15 cellular contexts compared by ENCODE assay signal in genomic region chr18:22542400-22542835, GRCh38.
DNase-seq lines count a peak whose midpoint lies in the region; ATAC-seq and TF ChIP-seq lines count a peak whose summit lies in the region.
"Had no signal": no experiment of that assay in that cellular context is flagged by ENCODE, and none has a peak within 500 bp of the region (broad histone marks: within the 10 kb centered on the region; RNA-seq: fewer than 3 reads in every experiment).

No MANE protein-coding gene starts in this region.

- H3K79me2 ChIP-seq in PC-9 (ENCODE audit: low read depth) (no peaks in the 10 kb centered on the region), Karpas-422 (ENCODE audit: low read length) (no peaks in the 10 kb centered on the region)

- no TSS peak for BruUV-seq in PC-9 (replicated peaks; lab: Mats Ljungman, UMichigan)

- peak; percentile 94 for ATAC-seq in left lobe of liver
- ATAC-seq in GM18498 (IDR thresholded peaks at IDR 0.05; ENCODE audit: unreplicated experiment), result no peak
- ATAC-seq: mucosa of descending colon had no signal

- no peaks in the 10 kb centered on the region for H3F3A ChIP-seq in PC-9 (ENCODE audit: insufficient read depth, low read depth)

- H3K9me3 ChIP-seq in PC-9 (ENCODE audit: insufficient read depth, low read depth) (no peaks in the 10 kb centered on the region), tibial artery (no peaks in the 10 kb centered on the region), Karpas-422 (ENCODE audit: low read length) (no peaks in the 10 kb centered on the region)
- H3K9me3 ChIP-seq: mucosa of descending colon, SJCRH30 had no signal

- intact Hi-C loops in PC-9 (cut with micrococcal nuclease; ENCODE audit: unreplicated experiment), result no loop called here
- intact Hi-C loops in tibial artery (cut with DNase I; ENCODE audit: low total_unique reads), result no loop called here

- H2AFZ ChIP-seq in PC-9 (no peak overlapping the region), Karpas-422 (ENCODE audit: low read length) (no peak overlapping the region)

- H3K27ac ChIP-seq in PC-9 (no peak overlapping the region), tibial artery (peak overlapping the region; percentile 43 to 68), Karpas-422 (ENCODE audit: low read length) (no peak overlapping the region)
- H3K27ac ChIP-seq: SJCRH30 had no signal

- POLR2A ChIA-PET in PC-9 (lab: Charles Lee; ENCODE audit: unreplicated experiment), result no interaction called here

- no peaks in the 10 kb centered on the region for H3K27me3 ChIP-seq in PC-9 (ENCODE audit: insufficient read depth, low read depth)
- H3K27me3 ChIP-seq in tibial artery, result no peaks in the 10 kb centered on the region
- H3K27me3 ChIP-seq in Karpas-422 (ENCODE audit: low read length), result no peaks in the 10 kb centered on the region
- H3K27me3 ChIP-seq: SJCRH30 had no signal

- H3K4me2 ChIP-seq in PC-9 (no peak overlapping the region), Karpas-422 (ENCODE audit: low read depth, low read length, poor library complexity, severe bottlenecking) (no peak overlapping the region)

- H3K4me3 ChIP-seq in PC-9, result no peak overlapping the region
- H3K4me3 ChIP-seq in tibial artery, result no peak overlapping the region
- no peak overlapping the region for H3K4me3 ChIP-seq in Karpas-422 (ENCODE audit: low read length)
- H3K4me3 ChIP-seq: mucosa of descending colon, SJCRH30 had no signal

- H3K4me1 ChIP-seq in PC-9 (replicated peaks; ENCODE audit: insufficient read depth) (0 out of 2 replicates have a peak, but pooled peaks cover 10% of the 10 kb centered on the region), tibial artery (peaks cover 0 to 85% (median 54%) of the 10 kb centered on the region in 4 donors), Karpas-422 (ENCODE audit: low read length) (peaks cover 11% of the 10 kb centered on the region)
- H3K4me1 ChIP-seq: SJCRH30 had no signal

- TF ChIP-seq CTCF in PC-9 (conservative IDR thresholded peaks at IDR 0.05), result no peak
- no peak for TF ChIP-seq CTCF in tibial artery (IDR thresholded peaks at IDR 0.05)

- H4K20me1 ChIP-seq in PC-9 (ENCODE audit: insufficient read depth) (no peaks in the 10 kb centered on the region), Karpas-422 (ENCODE audit: insufficient read depth, low read depth, low read length) (no peaks in the 10 kb centered on the region)

- H3K9me2 ChIP-seq in PC-9 (ENCODE audit: insufficient read depth) (no peaks in the 10 kb centered on the region), Karpas-422 (replicated peaks; ENCODE audit: insufficient read depth, low read length) (no peaks in the 10 kb centered on the region)

- H3K9ac ChIP-seq in Karpas-422 (ENCODE audit: low read length), result no peak overlapping the region

- no peaks in the 10 kb centered on the region for H3K36me3 ChIP-seq in PC-9 (ENCODE audit: low read depth)
- H3K36me3 ChIP-seq in tibial artery, result no peaks in the 10 kb centered on the region
- H3K36me3 ChIP-seq in Karpas-422 (ENCODE audit: insufficient read depth, low read length), result no peaks in the 10 kb centered on the region
- H3K36me3 ChIP-seq: SJCRH30 had no signal

- DNase-seq in PC-9 (peak; percentile 35 to 42), dedifferentiated amniotic fluid mesenchymal stem cell (ENCODE audit: extremely low spot score) (peak; percentile 68), left lobe of liver (ENCODE audit: low spot score) (peak; percentile 81), tibial artery (peak; percentile 44 to 84), Karpas-422 (no peak)
- no peak for DNase-seq in activated effector memory CD4-positive, alpha-beta T cell treated with anti-CD3 and anti-CD28 coated beads, Interleukin-2, amount 50 U/mL, for 16 hours
- DNase-seq in effector CD4-positive, alpha-beta T cell, result no peak
- DNase-seq: activated CD8-positive, alpha-beta memory T cell treated with anti-CD3 and anti-CD28 coated beads, Interleukin-2, amount 50 U/mL, for 4 hours; activated naive CD8-positive, alpha-beta T cell treated with anti-CD3 and anti-CD28 coated beads, Interleukin-2, amount 10 ng/mL, durations not matched to agents 7 days and 5 days; CD4-positive, alpha-beta T cell; mucosa of descending colon; NCI-H1417 treated with DMSO at 0.1 percent for 48 hours; NCI-H748 treated with DMSO at 0.1 percent for 48 hours; SJCRH30 had no signal

- CTCF ChIA-PET in PC-9 (lab: Charles Lee), result no interaction called here

Comparison
In these comparisons a context has a peak if more than half of its experiments do, and no peak if none do; other contexts are left out.
1. DNase-seq: peak in PC-9 (2 of 2), dedifferentiated amniotic fluid mesenchymal stem cell (single experiment), left lobe of liver (single experiment) and tibial artery (2 of 2); none in Karpas-422 (single experiment), activated effector memory CD4-positive, alpha-beta T cell treated with anti-CD3 and anti-CD28 coated beads, Interleukin-2, amount 50 U/mL, for 16 hours (single experiment) and effector CD4-positive, alpha-beta T cell (single experiment).
2. H3K27ac ChIP-seq: peak in tibial artery (2 of 2); none in PC-9 (single experiment) and Karpas-422 (single experiment).